In the genomic region with DNA sequence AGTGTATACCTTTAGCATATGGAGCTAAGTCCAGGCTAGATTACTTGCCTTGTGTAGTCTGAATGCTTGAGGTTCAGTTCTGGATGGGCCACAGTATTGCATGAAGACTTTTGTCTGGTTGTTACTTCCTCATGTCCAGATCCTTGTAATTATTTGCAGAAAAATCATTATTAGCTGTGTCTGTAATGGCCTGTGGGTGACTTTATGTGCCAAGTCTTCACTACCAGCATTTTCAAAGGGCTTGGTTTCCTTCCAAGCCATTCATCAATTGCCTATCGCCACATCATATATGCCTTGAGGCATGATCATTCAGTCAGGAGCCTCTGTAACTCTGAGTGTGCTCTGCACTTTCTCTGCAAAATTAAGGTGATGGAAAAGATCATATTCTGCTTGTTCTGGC, we compare ENCODE assay signal across 24 cellular contexts. TPM values are rescaled to one million over a fixed set of nuclear protein-coding genes. Genes with fewer than 3 reads are reported as not detected.
"Had no signal": no experiment of that assay in that cellular context is flagged by ENCODE, and none has a peak within 500 bp of the region (broad histone marks: within the 10 kb centered on the region; RNA-seq: fewer than 3 reads in every experiment).

No MANE protein-coding gene starts in this region.

- ATAC-seq: activated CD4-positive, CD25-positive, alpha-beta regulatory T cell treated with anti-CD3 and anti-CD28 coated beads, Interleukin-2, amount 50 U/mL, for 24 hours; activated CD8-positive, alpha-beta memory T cell treated with anti-CD3 and anti-CD28 coated beads, Interleukin-2, amount 10 ng/mL, durations not matched to agents 7 days and 5 days; activated CD8-positive, alpha-beta T cell treated with anti-CD3 and anti-CD28 coated beads, Interleukin-2, amount 10 ng/mL, durations not matched to agents 7 days and 5 days; esophagus mucosa; T-cell had no signal

- H3K9me3 ChIP-seq: ascending aorta had no signal

- H3K27me3 ChIP-seq: ascending aorta, brain microvascular endothelial cell, dorsolateral prefrontal cortex had no signal

- H3K4me3 ChIP-seq: ascending aorta, coronary artery, dorsolateral prefrontal cortex had no signal

- H3K27ac ChIP-seq: brain microvascular endothelial cell, coronary artery, dorsolateral prefrontal cortex, WERI-Rb-1 had no signal

- DNase-seq: activated B cell treated with CpG ODN at 0.5 μM for 24 hours; activated CD4-positive, alpha-beta memory T cell treated with anti-CD3 and anti-CD28 coated beads for 36 hours; activated CD4-positive, alpha-beta T cell treated with anti-CD3 and anti-CD28 coated beads, Interleukin-2, amount 10 ng/mL, durations not matched to agents 24 days and 14 days; activated CD8-positive, alpha-beta memory T cell treated with anti-CD3 and anti-CD28 coated beads, Interleukin-2, amount 10 ng/mL, durations not matched to agents 7 days and 5 days; activated CD8-positive, alpha-beta memory T cell treated with anti-CD3 and anti-CD28 coated beads, Interleukin-2, amount 50 U/mL, for 4 hours; activated CD8-positive, alpha-beta T cell treated with anti-CD3 and anti-CD28 coated beads, Interleukin-2, amount 10 ng/mL, durations not matched to agents 7 days and 5 days; activated effector memory CD4-positive, alpha-beta T cell treated with anti-CD3 and anti-CD28 coated beads, Interleukin-2, amount 50 U/mL, for 16 hours; activated naive CD4-positive, alpha-beta T cell treated with anti-CD3 and anti-CD28 coated beads for 36 hours; activated naive CD8-positive, alpha-beta T cell treated with anti-CD3 and anti-CD28 coated beads, Interleukin-2, amount 10 ng/mL, durations not matched to agents 7 days and 5 days; activated T-cell treated with anti-CD3 and anti-CD28 coated beads, Interleukin-2, amount 50 U/mL, for 1 hour; activated T-cell treated with anti-CD3 and anti-CD28 coated beads, Interleukin-2, amount 50 U/mL, for 48 hours; brain microvascular endothelial cell; dorsolateral prefrontal cortex; effector memory CD4-positive, alpha-beta T cell; endodermal cell; foreskin fibroblast; head of caudate nucleus; T-cell; T1000; WERI-Rb-1 had no signal

- H3K36me3 ChIP-seq: ascending aorta, brain microvascular endothelial cell, WERI-Rb-1 had no signal

RNA-seq across cellular contexts. Expression of gene HDAC9, which starts 13.8 kb away (rescaled TPM):
- total RNA-seq: activated naive CD4-positive, alpha-beta T cell treated with anti-CD3 and anti-CD28 coated beads for 36 hours had no signal
